19 cellular contexts compared by ENCODE assay signal in the genomic region with DNA sequence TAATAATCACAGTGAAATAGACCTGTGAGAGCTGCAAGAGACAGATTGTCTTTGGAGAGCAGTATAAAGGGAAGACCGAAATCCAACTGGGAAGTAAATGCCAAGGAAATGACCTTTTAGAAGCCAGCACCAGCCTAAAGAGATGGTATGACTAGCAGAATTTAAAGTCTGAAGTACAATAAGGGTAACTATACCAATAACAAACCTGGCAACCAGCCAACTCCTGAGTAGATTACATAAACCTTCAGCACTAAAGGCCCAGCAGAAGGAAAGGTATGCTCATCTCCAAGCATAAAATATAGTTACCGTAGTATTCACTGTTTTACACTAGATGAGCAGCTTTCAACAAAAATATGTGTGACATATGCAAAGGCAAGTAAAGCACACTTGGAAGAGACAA.
DNase-seq lines count a peak whose midpoint lies in the region; ATAC-seq, FAIRE-seq and TF ChIP-seq lines count a peak whose summit lies in the region.
"Had no signal": no experiment of that assay in that cellular context is flagged by ENCODE, and none has a peak within 500 bp of the region (broad histone marks: within the 10 kb centered on the region; RNA-seq: fewer than 3 reads in every experiment).

No MANE protein-coding gene starts in this region.

- H3K4me1 ChIP-seq in BLaER1, result peaks cover 20% of the 10 kb centered on the region
- H3K4me1 ChIP-seq in left lung, result peaks cover 0 to 3% of the 10 kb centered on the region in 2 donors
- H3K4me1 ChIP-seq in heart right ventricle, result no peaks in the 10 kb centered on the region
- H3K4me1 ChIP-seq: pancreas, testis had no signal

- DNase-seq in DMS153 (lab: John Stamatoyannopoulos, UW) (peak; percentile 80), NCI-H2029 (lab: John Stamatoyannopoulos, UW) (peak; percentile 95), T-helper 17 cell (no peak), left lung (no peak), HEK293T (ENCODE audit: extremely low spot score) (no peak), heart right ventricle (no peak), RCC 7860 (ENCODE audit: low spot score) (no peak)
- DNase-seq: activated CD4-positive, alpha-beta T cell treated with anti-CD3 and anti-CD28 coated beads for 48 hours; activated CD8-positive, alpha-beta memory T cell treated with anti-CD3 and anti-CD28 coated beads, Interleukin-2, amount 50 U/mL, for 48 hours; NCI-H187 treated with DMSO at 0.1 percent for 48 hours; pancreas; testis had no signal

- no peaks in the 10 kb centered on the region for H4K20me1 ChIP-seq in BLaER1

- H3K27ac ChIP-seq in BLaER1 (peak overlapping the region; percentile 49; the same call in 1 of the 2 replicates), left lung (no peak overlapping the region), heart right ventricle (no peak overlapping the region)
- H3K27ac ChIP-seq: pancreas, testis had no signal

- peak overlapping the region; percentile 8 for H3K27ac Mint-ChIP-seq in T-helper 17 cell

- ATAC-seq in T-helper 17 cell (no peak), left lung (no peak), heart right ventricle (no peak)

- no peak overlapping the region for H3K4me3 Mint-ChIP-seq in T-helper 17 cell

- peaks cover 11% of the 10 kb centered on the region for H3K9me3 ChIP-seq in BLaER1
- no peaks in the 10 kb centered on the region for H3K9me3 ChIP-seq in T-helper 17 cell (ENCODE audit: control insufficient read depth, low read length, poor library complexity, severe bottlenecking)
- H3K9me3 ChIP-seq in left lung, result peaks cover 0 to 4% of the 10 kb centered on the region in 2 donors
- H3K9me3 ChIP-seq in heart right ventricle, result peaks cover 0 to 14% (median 0%) of the 10 kb centered on the region in 11 donors
- H3K9me3 ChIP-seq: testis had no signal

- H3K4me2 ChIP-seq in BLaER1, result peak overlapping the region; percentile 76

- TF ChIP-seq CTCF in left lung (IDR thresholded peaks at IDR 0.05) (no peak), heart right ventricle (IDR thresholded peaks at IDR 0.05) (no peak)

- intact Hi-C loops in left lung (cut with DNase I), result no loop called here
- intact Hi-C loops in heart right ventricle (cut with DNase I), result no loop called here

- no peaks in the 10 kb centered on the region for H3K27me3 Mint-ChIP-seq in T-helper 17 cell

- CTCF ChIA-PET in HEK293T (lab: Yijun Ruan, JAX), result no interaction called here

- H3K4me3 ChIP-seq in BLaER1 (no peak overlapping the region), left lung (no peak overlapping the region), heart right ventricle (no peak overlapping the region)
- H3K4me3 ChIP-seq: pancreas, testis had no signal

- H3K36me3 ChIP-seq in BLaER1, result no peaks in the 10 kb centered on the region
- H3K36me3 ChIP-seq in left lung, result no peaks in the 10 kb centered on the region
- H3K36me3 ChIP-seq in heart right ventricle, result no peaks in the 10 kb centered on the region
- H3K36me3 ChIP-seq: pancreas had no signal

- POLR2A ChIA-PET in HEK293T (lab: Yijun Ruan, JAX), result no interaction called here

- 39 to 59% methylated on average over 2 of the region's 2 CpGs for WGBS in heart right ventricle, 2 donors

- no peak for FAIRE-seq in RCC 7860 (lab: Jason Lieb, UNC)
- FAIRE-seq: astrocyte, D721Med, endometrium, GM18507, pancreas, TTC549 had no signal

- H3K9ac ChIP-seq in BLaER1, result peak overlapping the region; percentile 11; the same call in 1 of the 2 replicates

- H3K4me1 Mint-ChIP-seq in T-helper 17 cell, result peaks cover 3% of the 10 kb centered on the region

- no peaks in the 10 kb centered on the region for H3K36me3 Mint-ChIP-seq in T-helper 17 cell (ENCODE audit: low read depth)
- H3K36me3 Mint-ChIP-seq: IgD-negative memory B cell had no signal

- H3K27me3 ChIP-seq in BLaER1, result no peaks in the 10 kb centered on the region
- no peaks in the 10 kb centered on the region for H3K27me3 ChIP-seq in left lung
- no peaks in the 10 kb centered on the region for H3K27me3 ChIP-seq in heart right ventricle
- H3K27me3 ChIP-seq: pancreas, testis had no signal

TF ChIP-seq in HEK293T, 16 proteins besides CTCF, POLR2A, EP300 and RAD21:
- TF ChIP-seq BHLHE40 (IDR thresholded peaks at IDR 0.05; ENCODE audit: borderline replicate concordance), result no peak
- no peak for TF ChIP-seq ELF4 (IDR thresholded peaks at IDR 0.05)
TF ChIP-seq in HEK293T: peak in this region for 0.

Comparison
In these comparisons a context has a peak if more than half of its experiments do, and no peak if none do; other contexts are left out.
1. DNase-seq: peak in DMS153 (single experiment) and NCI-H2029 (single experiment); none in T-helper 17 cell (0 of 3), left lung (0 of 2), HEK293T (single experiment), heart right ventricle (0 of 2) and RCC 7860 (single experiment).